Comparison of ENCODE assay signal across 20 cellular contexts in genomic region chr1:208445710-208446702, GRCh38.
DNase-seq lines count a peak whose midpoint lies in the region; ATAC-seq and TF ChIP-seq lines count a peak whose summit lies in the region.
"Had no signal": no experiment of that assay in that cellular context is flagged by ENCODE, and none has a peak within 500 bp of the region (broad histone marks: within the 10 kb centered on the region; RNA-seq: fewer than 3 reads in every experiment).

No MANE protein-coding gene starts in this region.

- peaks cover 15% of the 10 kb centered on the region for H3K4me1 ChIP-seq in HUES6 (ENCODE audit: control insufficient read depth, insufficient read depth, low read length)
- H3K4me1 ChIP-seq: heart left ventricle had no signal

- H3K27ac ChIP-seq in HUES6 (ENCODE audit: low read depth, low read length): no peak overlapping the region
- H3K27ac ChIP-seq in VCaP: peak overlapping the region; percentile 85
- H3K27ac ChIP-seq: cardiac muscle cell, heart left ventricle, thoracic aorta had no signal

- H3K9me3 ChIP-seq in HUES6 (ENCODE audit: control insufficient read depth, insufficient read depth, low read depth, low read length): peaks cover 9% of the 10 kb centered on the region; the same call in 1 of the 2 replicates
- H3K9me3 ChIP-seq: thoracic aorta had no signal

- ATAC-seq in natural killer cell treated with Interleukin-12 subunit alpha and Interleukin-12 subunit beta and Interleukin-15 and Interleukin-18, amount 100 ng/mL, for 72 hours: no peak
- ATAC-seq: activated CD8-positive, alpha-beta memory T cell treated with anti-CD3 and anti-CD28 coated beads, Interleukin-2, amount 10 ng/mL, durations not matched to agents 7 days and 5 days; heart left ventricle; naive thymus-derived CD4-positive, alpha-beta T cell; stimulated activated effector memory CD8-positive, alpha-beta T cell treated with anti-CD3 and anti-CD28 coated beads, Interleukin-12 subunit alpha, Interleukin-12 subunit beta, amount 100 ng/mL, for 72 hours had no signal

- H3K27me3 Mint-ChIP-seq in natural killer cell treated with Interleukin-12 subunit alpha and Interleukin-12 subunit beta and Interleukin-15 and Interleukin-18, amount 100 ng/mL, for 72 hours: peaks cover 15 to 17% of the 10 kb centered on the region in 2 donors

- no peak overlapping the region for H3K27ac Mint-ChIP-seq in natural killer cell treated with Interleukin-12 subunit alpha and Interleukin-12 subunit beta and Interleukin-15 and Interleukin-18, amount 100 ng/mL, for 72 hours
- H3K27ac Mint-ChIP-seq: activated CD8-positive, alpha-beta memory T cell treated with anti-CD3 and anti-CD28 coated beads, Interleukin-2, amount 10 ng/mL, durations not matched to agents 7 days and 5 days; activated T-helper 2 cell treated with anti-CD3 and anti-CD28 coated beads, Interferon-gamma antibody, Interleukin-2, Interleukin-4, amounts not matched to agents 10 μg/mL and 5 μg/mL and 100 μg/mL, durations not matched to agents 14 hours and 24 hours and 36 hours; naive thymus-derived CD4-positive, alpha-beta T cell; stimulated activated effector memory CD8-positive, alpha-beta T cell treated with anti-CD3 and anti-CD28 coated beads, Interleukin-12 subunit alpha, Interleukin-12 subunit beta, amount 100 ng/mL, for 72 hours had no signal

- no peaks in the 10 kb centered on the region for H3K4me1 Mint-ChIP-seq in natural killer cell treated with Interleukin-12 subunit alpha and Interleukin-12 subunit beta and Interleukin-15 and Interleukin-18, amount 100 ng/mL, for 72 hours (ENCODE audit: low read depth in 2 of 2)
- H3K4me1 Mint-ChIP-seq: activated CD8-positive, alpha-beta memory T cell treated with anti-CD3 and anti-CD28 coated beads, Interleukin-2, amount 10 ng/mL, durations not matched to agents 7 days and 5 days; naive thymus-derived CD4-positive, alpha-beta T cell; stimulated activated effector memory CD8-positive, alpha-beta T cell treated with anti-CD3 and anti-CD28 coated beads, Interleukin-12 subunit alpha, Interleukin-12 subunit beta, amount 100 ng/mL, for 72 hours had no signal

- H3K9me3 Mint-ChIP-seq in natural killer cell treated with Interleukin-12 subunit alpha and Interleukin-12 subunit beta and Interleukin-15 and Interleukin-18, amount 100 ng/mL, for 72 hours: peaks cover 16% of the 10 kb centered on the region

- no peak overlapping the region for H3K4me3 Mint-ChIP-seq in natural killer cell treated with Interleukin-12 subunit alpha and Interleukin-12 subunit beta and Interleukin-15 and Interleukin-18, amount 100 ng/mL, for 72 hours
- H3K4me3 Mint-ChIP-seq: activated CD8-positive, alpha-beta memory T cell treated with anti-CD3 and anti-CD28 coated beads, Interleukin-2, amount 10 ng/mL, durations not matched to agents 7 days and 5 days; naive thymus-derived CD4-positive, alpha-beta T cell; stimulated activated effector memory CD8-positive, alpha-beta T cell treated with anti-CD3 and anti-CD28 coated beads, Interleukin-12 subunit alpha, Interleukin-12 subunit beta, amount 100 ng/mL, for 72 hours had no signal

- intact Hi-C loops in head of caudate nucleus (cut with DNase I): no loop called here

- H3K36me3 Mint-ChIP-seq in natural killer cell treated with Interleukin-12 subunit alpha and Interleukin-12 subunit beta and Interleukin-15 and Interleukin-18, amount 100 ng/mL, for 72 hours: peaks cover 5% of the 10 kb centered on the region
- H3K36me3 Mint-ChIP-seq: activated CD8-positive, alpha-beta memory T cell treated with anti-CD3 and anti-CD28 coated beads, Interleukin-2, amount 10 ng/mL, durations not matched to agents 7 days and 5 days; stimulated activated effector memory CD8-positive, alpha-beta T cell treated with anti-CD3 and anti-CD28 coated beads, Interleukin-12 subunit alpha, Interleukin-12 subunit beta, amount 100 ng/mL, for 72 hours had no signal

- H3K27me3 ChIP-seq in HUES6 (ENCODE audit: control insufficient read depth, insufficient read depth, low read length): no peaks in the 10 kb centered on the region
- H3K27me3 ChIP-seq: cardiac muscle cell had no signal

- no peak for TF ChIP-seq CTCF in VCaP (conservative IDR thresholded peaks at IDR 0.05)

- H3K4me3 ChIP-seq in HUES6 (ENCODE audit: low read depth, low read length): no peak overlapping the region
- H3K4me3 ChIP-seq: cardiac muscle cell, heart left ventricle, thoracic aorta had no signal

- no peaks in the 10 kb centered on the region for H3K36me3 ChIP-seq in HUES6 (ENCODE audit: control insufficient read depth, insufficient read depth, low read length)
- H3K36me3 ChIP-seq: cardiac muscle cell, heart left ventricle, thoracic aorta had no signal

- DNase-seq in head of caudate nucleus (peak in 27 of 42 donors; percentile 10 to 65 (median 26)), retina (peak; percentile 18), NCI-H1048 (lab: John Stamatoyannopoulos, UW) (no peak), UCSD-AML1 (lab: John Stamatoyannopoulos, UW; ENCODE audit: unreplicated experiment) (no peak), hypothalamus (lab: John Stamatoyannopoulos, UW) (no peak)
- no peak for DNase-seq in natural killer cell treated with Interleukin-12 subunit alpha and Interleukin-12 subunit beta and Interleukin-15 and Interleukin-18, amount 100 ng/mL, for 72 hours (ENCODE audit: low spot score)
- DNase-seq: activated CD8-positive, alpha-beta memory T cell treated with anti-CD3 and anti-CD28 coated beads, Interleukin-2, amount 10 ng/mL, durations not matched to agents 7 days and 5 days; AML-193; GDM1; heart left ventricle; naive thymus-derived CD4-positive, alpha-beta T cell; NCI-H1694 treated with DMSO at 0.1 percent for 48 hours; NCI-H446 treated with DMSO at 0.1 percent for 48 hours; T-helper 1 cell had no signal

- peak overlapping the region; percentile 11 for H3K9ac ChIP-seq in HUES6 (ENCODE audit: low read length)

Comparison
In these comparisons a context has a peak if more than half of its experiments do, and no peak if none do; other contexts are left out.
1. DNase-seq: peak in head of caudate nucleus (27 of 42) and retina (single experiment); none in NCI-H1048 (single experiment), UCSD-AML1 (single experiment), hypothalamus (0 of 51) and natural killer cell treated with Interleukin-12 subunit alpha and Interleukin-12 subunit beta and Interleukin-15 and Interleukin-18, amount 100 ng/mL, for 72 hours (single experiment).